ENCODE assay signal across 23 cellular contexts in genomic region chr15:61824291-61824690, GRCh38.
"Had no signal": no experiment of that assay in that cellular context is flagged by ENCODE, and none has a peak within 500 bp of the region (broad histone marks: within the 10 kb centered on the region; RNA-seq: fewer than 3 reads in every experiment).

No MANE protein-coding gene starts in this region.

- H3K27me3 ChIP-seq: hepatocyte, ovary, right lobe of liver, uterus had no signal

- H3K4me1 ChIP-seq: left ventricle myocardium inferior, prostate gland, right lobe of liver, tibial nerve, uterus had no signal

- ATAC-seq: mucosa of descending colon; naive thymus-derived CD4-positive, alpha-beta T cell; natural killer cell treated with Interleukin-12 subunit alpha and Interleukin-12 subunit beta and Interleukin-15 and Interleukin-18, amount 100 ng/mL, for 72 hours; right lobe of liver; stimulated activated memory B cell treated with anti-CD40 and anti-IgM and Interleukin-4, amounts not matched to agents 10 μg/mL and 1 μg/mL and 100 μg/mL, for 72 hours; stimulated activated naive CD8-positive, alpha-beta T cell treated with anti-CD3 and anti-CD28 coated beads, Interleukin-15, amount 100 ng/mL, for 72 hours had no signal

- H3K4me3 ChIP-seq: hepatocyte, left ventricle myocardium inferior, lung, mucosa of descending colon, ovary, prostate gland, right lobe of liver, smooth muscle cell, tibial nerve, uterus had no signal

- H3K36me3 ChIP-seq: left ventricle myocardium inferior, ovary, prostate gland, right lobe of liver, tibial nerve, uterus had no signal

- DNase-seq: islet precursor cell; left ventricle myocardium inferior; midbrain; mucosa of descending colon; naive thymus-derived CD4-positive, alpha-beta T cell; ovary; posterior cingulate gyrus; right lobe of liver; stimulated activated CD4-positive, alpha-beta T cell treated with anti-CD3 and anti-CD28 coated beads, Interleukin-1b, Interleukin-23, amount 100 ng/mL, for 48 hours; stimulated activated CD4-positive, alpha-beta T cell treated with anti-CD3 and anti-CD28 coated beads, Interleukin-2, amount 100 ng/mL, for 48 hours; stimulated activated CD4-positive, alpha-beta T cell treated with anti-CD3 and anti-CD28 coated beads, Interleukin-4, amount 100 ng/mL, for 4 hours; stimulated activated CD8-positive, alpha-beta memory T cell treated with anti-CD3 and anti-CD28 coated beads, Interleukin-4, amount 100 ng/mL, for 48 hours; stimulated activated naive CD4-positive, alpha-beta T cell treated with Interleukin-2 at 50 U/mL for 16 hours; stimulated activated naive CD8-positive, alpha-beta T cell treated with anti-CD3 and anti-CD28 coated beads, Interleukin-15, amount 100 ng/mL, for 72 hours; substantia nigra had no signal

- H3K9me3 ChIP-seq: left ventricle myocardium inferior, mucosa of descending colon, ovary, prostate gland, right lobe of liver, tibial nerve, uterus had no signal

- H3K27ac ChIP-seq: hepatocyte, left ventricle myocardium inferior, ovary, prostate gland, right lobe of liver, tibial nerve, uterus had no signal
